In the genomic region with DNA sequence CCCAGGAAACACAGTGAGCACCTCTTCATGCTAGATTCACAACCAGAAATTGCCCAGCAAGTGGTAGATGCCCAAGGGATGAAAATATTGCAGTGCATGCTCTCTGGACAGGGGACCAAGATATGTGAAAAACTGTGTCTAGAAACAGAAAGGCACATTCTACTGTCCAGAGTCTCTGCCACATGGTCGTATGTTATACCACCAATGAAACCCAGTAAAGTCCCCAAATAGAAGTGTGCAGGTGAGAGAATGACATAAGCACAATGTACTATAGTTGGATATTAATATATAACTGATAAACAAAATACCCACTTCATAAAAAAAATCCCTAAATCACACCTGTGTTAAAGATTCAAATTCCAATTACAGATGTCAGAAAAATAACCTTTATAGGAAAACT, we compare ENCODE assay signal across 18 cellular contexts. TPM values are rescaled to one million over a fixed set of nuclear protein-coding genes. Genes with fewer than 3 reads are reported as not detected.
DNase-seq lines count a peak whose midpoint lies in the region; ATAC-seq and TF ChIP-seq lines count a peak whose summit lies in the region.
"Had no signal": no experiment of that assay in that cellular context is flagged by ENCODE, and none has a peak within 500 bp of the region (broad histone marks: within the 10 kb centered on the region; RNA-seq: fewer than 3 reads in every experiment).

No MANE protein-coding gene starts in this region.

- H3K27me3 ChIP-seq in osteoblast (ENCODE audit: insufficient read depth, low read length), result peaks cover 6% of the 10 kb centered on the region

- H3K4me1 Mint-ChIP-seq in WTC11, result peaks cover 8% of the 10 kb centered on the region

- DNase-seq in osteoblast (ENCODE audit: insufficient read length, low spot score, missing footprints) (peak; percentile 29), SK-N-DZ (ENCODE audit: low spot score) (no peak), WTC11 (ENCODE audit: low spot score) (no peak)
- DNase-seq: CD4-positive, CD25-positive, alpha-beta regulatory T cell; H7; NCI-H1436; NCI-H2029 treated with DMSO at 0.1 percent for 48 hours; NCI-H2171 treated with DMSO at 0.1 percent for 48 hours; NCI-H446 treated with DMSO at 0.1 percent for 48 hours; NCI-H748 treated with DMSO at 0.1 percent for 48 hours; SW 1271 had no signal

- H3K79me2 ChIP-seq in osteoblast (ENCODE audit: insufficient read depth, low read length), result no peaks in the 10 kb centered on the region

- peak; percentile 56 for ATAC-seq in GM18517 (IDR thresholded peaks at IDR 0.05; ENCODE audit: unreplicated experiment)
- ATAC-seq in GM19463 (IDR thresholded peaks at IDR 0.05; ENCODE audit: unreplicated experiment), result peak; percentile 31
- ATAC-seq in HG03354 (IDR thresholded peaks at IDR 0.05; ENCODE audit: poor library complexity, severe bottlenecking, unreplicated experiment), result peak; percentile 42
- no peak for ATAC-seq in HG03457 (IDR thresholded peaks at IDR 0.05; ENCODE audit: unreplicated experiment)
- ATAC-seq in WTC11, result no peak

- no peaks in the 10 kb centered on the region for H4K20me1 ChIP-seq in osteoblast (ENCODE audit: insufficient read depth, low read length)

- TF ChIP-seq CTCF in osteoblast (IDR thresholded peaks at IDR 0.05; ENCODE audit: extremely low read depth, low read depth, low read length), result no peak
- no peak for TF ChIP-seq CTCF in WTC11 (IDR thresholded peaks at IDR 0.05)

- H3K4me3 ChIP-seq in osteoblast (ENCODE audit: insufficient read depth, low read length), result no peak overlapping the region
- H3K4me3 ChIP-seq: SJSA1 had no signal

- POLR2A ChIA-PET in WTC11 (lab: Charles Lee), result no interaction called here

- no peak overlapping the region for H3K4me2 ChIP-seq in osteoblast (ENCODE audit: insufficient read depth, low read length)

- no peaks in the 10 kb centered on the region for H3K36me3 ChIP-seq in osteoblast (ENCODE audit: insufficient read depth, low read length)
- H3K36me3 ChIP-seq: SJSA1 had no signal

- H3K4me3 Mint-ChIP-seq in WTC11, result no peak overlapping the region
- H3K4me3 Mint-ChIP-seq: CD4-positive, CD25-positive, alpha-beta regulatory T cell; T-helper 2 cell treated with Interferon-gamma antibody and Interleukin-4, amounts not matched to agents 5 μg/mL and 100 μg/mL, for 36 hours had no signal

- H2AFZ ChIP-seq in osteoblast (ENCODE audit: low read length), result no peak overlapping the region

- no peaks in the 10 kb centered on the region for H3K9me3 ChIP-seq in osteoblast (ENCODE audit: low read depth, low read length)
- H3K9me3 ChIP-seq: SJSA1 had no signal

- no peak overlapping the region for H3K27ac ChIP-seq in osteoblast (ENCODE audit: low read depth, low read length)
- H3K27ac ChIP-seq: RWPE1, SJSA1 had no signal

- no peak overlapping the region for H3K27ac Mint-ChIP-seq in WTC11
- H3K27ac Mint-ChIP-seq: CD4-positive, CD25-positive, alpha-beta regulatory T cell; T-helper 2 cell treated with Interferon-gamma antibody and Interleukin-4, amounts not matched to agents 5 μg/mL and 100 μg/mL, for 36 hours had no signal

- no peaks in the 10 kb centered on the region for H3K36me3 Mint-ChIP-seq in WTC11
- H3K36me3 Mint-ChIP-seq: CD4-positive, CD25-positive, alpha-beta regulatory T cell had no signal

- H3K27me3 Mint-ChIP-seq in WTC11 (ENCODE audit: low read depth), result peaks cover 9% of the 10 kb centered on the region

- no peaks in the 10 kb centered on the region for H3K9me3 Mint-ChIP-seq in WTC11
- H3K9me3 Mint-ChIP-seq: CD4-positive, CD25-positive, alpha-beta regulatory T cell; T-helper 2 cell treated with Interferon-gamma antibody and Interleukin-4, amounts not matched to agents 5 μg/mL and 100 μg/mL, for 36 hours had no signal

- CTCF ChIA-PET in WTC11 (lab: Charles Lee), result interaction anchor here (2.1 to 3.9 kb wide), 5 partner anchors 20 to 42 kb away, joined by 12 to 73 read pairs (median 32); partner anchors contain the start of gene RASGEF1A

- no peaks in the 10 kb centered on the region for H3K4me1 ChIP-seq in osteoblast (ENCODE audit: insufficient read depth, low read length)
- H3K4me1 ChIP-seq: SJSA1 had no signal

TF ChIP-seq in WTC11, 78 proteins besides CTCF, POLR2A, EP300 and RAD21 (continues in another document):
- TF ChIP-seq MAX (CRISPR knock-in tag; IDR thresholded peaks at IDR 0.05) (no peak), JUN (CRISPR knock-in tag; IDR thresholded peaks at IDR 0.05) (no peak), USF2 (CRISPR knock-in tag; IDR thresholded peaks at IDR 0.05) (no peak), SOX15 (CRISPR knock-in tag; IDR thresholded peaks at IDR 0.05) (no peak), ARID4B (CRISPR knock-in tag; IDR thresholded peaks at IDR 0.05; ENCODE audit: borderline replicate concordance) (no peak), ATF3 (CRISPR knock-in tag; conservative IDR thresholded peaks at IDR 0.05) (no peak)
- TF ChIP-seq, protein P1, sequence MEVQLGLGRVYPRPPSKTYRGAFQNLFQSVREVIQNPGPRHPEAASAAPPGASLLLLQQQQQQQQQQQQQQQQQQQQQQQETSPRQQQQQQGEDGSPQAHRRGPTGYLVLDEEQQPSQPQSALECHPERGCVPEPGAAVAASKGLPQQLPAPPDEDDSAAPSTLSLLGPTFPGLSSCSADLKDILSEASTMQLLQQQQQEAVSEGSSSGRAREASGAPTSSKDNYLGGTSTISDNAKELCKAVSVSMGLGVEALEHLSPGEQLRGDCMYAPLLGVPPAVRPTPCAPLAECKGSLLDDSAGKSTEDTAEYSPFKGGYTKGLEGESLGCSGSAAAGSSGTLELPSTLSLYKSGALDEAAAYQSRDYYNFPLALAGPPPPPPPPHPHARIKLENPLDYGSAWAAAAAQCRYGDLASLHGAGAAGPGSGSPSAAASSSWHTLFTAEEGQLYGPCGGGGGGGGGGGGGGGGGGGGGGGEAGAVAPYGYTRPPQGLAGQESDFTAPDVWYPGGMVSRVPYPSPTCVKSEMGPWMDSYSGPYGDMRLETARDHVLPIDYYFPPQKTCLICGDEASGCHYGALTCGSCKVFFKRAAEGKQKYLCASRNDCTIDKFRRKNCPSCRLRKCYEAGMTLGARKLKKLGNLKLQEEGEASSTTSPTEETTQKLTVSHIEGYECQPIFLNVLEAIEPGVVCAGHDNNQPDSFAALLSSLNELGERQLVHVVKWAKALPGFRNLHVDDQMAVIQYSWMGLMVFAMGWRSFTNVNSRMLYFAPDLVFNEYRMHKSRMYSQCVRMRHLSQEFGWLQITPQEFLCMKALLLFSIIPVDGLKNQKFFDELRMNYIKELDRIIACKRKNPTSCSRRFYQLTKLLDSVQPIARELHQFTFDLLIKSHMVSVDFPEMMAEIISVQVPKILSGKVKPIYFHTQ (CRISPR knock-in tag; IDR thresholded peaks at IDR 0.05), result no peak

RNA-seq across cellular contexts. Expression of gene RASGEF1A, which starts 43.8 kb away (rescaled TPM):
- total RNA-seq in osteoblast (1.1 TPM in 1 of 2 replicates, not detected in the other), WTC11 (2021) (20.8 to 21.4 TPM (median 21.0 TPM) in 3 replicates)
- polyA plus RNA-seq in SK-N-DZ (2014; cell fraction: cytosol; rRNA removed), result 0.12 TPM in 1 of 2 replicates, not detected in the other
- polyA plus RNA-seq in SK-N-DZ (2014; cell fraction: nucleus; rRNA removed), result 2.3 and 2.8 TPM in 2 replicates
- total RNA-seq: SJSA1 had no signal

Comparison
In these comparisons a context has a peak if more than half of its experiments do, and no peak if none do; other contexts are left out.
1. ATAC-seq: peak in GM18517 (single experiment), GM19463 (single experiment) and HG03354 (single experiment); none in HG03457 (single experiment) and WTC11 (single experiment).
2. RNA of gene RASGEF1A, which starts 43.8 kb away (total RNA-seq): 20.8 to 21.4 TPM in WTC11; 1.1 TPM in osteoblast; every median in the first group is over 10 times any median in the second.